Comparison of ENCODE assay signal across 8 cellular contexts in the genomic region with DNA sequence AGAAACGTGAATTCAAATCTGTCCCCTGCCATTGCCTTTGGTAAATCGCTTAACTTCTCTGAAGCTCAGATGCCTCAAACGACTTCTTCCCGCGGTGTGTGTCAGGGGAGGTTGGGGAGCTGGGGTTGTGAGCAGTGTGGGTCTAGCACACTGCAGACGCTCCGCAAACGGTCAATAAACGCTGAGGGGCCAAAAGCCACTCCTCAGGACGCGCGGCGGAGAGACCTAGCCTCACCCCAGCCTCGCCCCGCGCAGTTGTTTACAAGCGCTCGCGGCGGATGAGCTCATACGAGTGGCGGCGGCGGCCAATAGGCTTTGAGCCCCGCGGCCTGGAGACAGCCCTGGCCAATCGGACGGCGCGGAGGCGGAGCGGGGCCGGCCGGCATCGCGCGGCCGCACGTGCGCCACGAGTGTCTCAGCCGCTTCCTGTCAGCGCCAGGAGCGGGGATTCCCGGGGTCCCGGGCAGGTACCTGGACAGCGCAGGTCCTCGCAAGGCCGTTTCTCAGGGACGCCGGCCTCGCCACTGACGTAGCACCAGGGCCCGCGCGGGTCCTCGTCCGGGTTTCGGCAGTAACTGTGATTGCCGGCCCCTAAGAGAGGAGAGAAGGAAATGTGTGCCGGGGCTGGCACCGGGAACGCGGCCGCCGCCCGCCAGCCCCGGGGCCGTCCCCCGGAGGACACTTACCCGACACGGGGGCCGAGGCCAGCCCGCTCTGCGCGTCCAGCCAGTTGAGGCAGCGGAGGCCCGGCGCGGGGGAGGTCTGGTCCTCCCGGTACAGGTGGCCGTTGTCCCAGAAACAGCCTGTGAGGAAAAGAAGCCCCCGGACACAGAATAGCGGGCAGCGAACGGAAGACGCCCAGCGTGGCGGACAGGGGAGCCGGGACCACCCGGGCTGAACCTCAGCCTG. TPM values are rescaled to one million over a fixed set of nuclear protein-coding genes. Genes with fewer than 3 reads are reported as not detected.
A peak's percentile ranks its signal among the peaks of the same experiment; 100 is the strongest.
DNase-seq lines count a peak whose midpoint lies in the region; FAIRE-seq and TF ChIP-seq lines count a peak whose summit lies in the region.

No MANE protein-coding gene starts in this region.

- H3K4me3 Mint-ChIP-seq in activated naive CD4-positive, alpha-beta T cell treated with anti-CD3 and anti-CD28 coated beads for 36 hours: peak overlapping the region; percentile 98

- H3K36me3 ChIP-seq in HAP-1 (replicated peaks): no peaks in the 10 kb centered on the region
- H3K36me3 ChIP-seq in MM.1S (replicated peaks; ENCODE audit: insufficient read depth, low read length): no peaks in the 10 kb centered on the region
- H3K36me3 ChIP-seq in SJSA1: no peaks in the 10 kb centered on the region
- peaks cover 36% of the 10 kb centered on the region for H3K36me3 ChIP-seq in suprapubic skin

- no peaks in the 10 kb centered on the region for H3K9me2 ChIP-seq in MM.1S (replicated peaks; ENCODE audit: insufficient read depth, low read length)

- TF ChIP-seq EP300 in suprapubic skin (IDR thresholded peaks at IDR 0.05): no peak

- no peaks in the 10 kb centered on the region; the same call in 1 of the 2 replicates for H3K9me3 ChIP-seq in HAP-1
- no peaks in the 10 kb centered on the region for H3K9me3 ChIP-seq in MM.1S (replicated peaks; ENCODE audit: insufficient read depth, low read length)
- H3K9me3 ChIP-seq in SJSA1 (replicated peaks): no peaks in the 10 kb centered on the region
- no peaks in the 10 kb centered on the region for H3K9me3 ChIP-seq in suprapubic skin

- TF ChIP-seq POLR2A in suprapubic skin (IDR thresholded peaks at IDR 0.05): peak; percentile 34 to 92

- no peak for FAIRE-seq in frontal cortex (lab: Jason Lieb, UNC)

- peaks cover 16% of the 10 kb centered on the region for H3K36me3 Mint-ChIP-seq in activated naive CD4-positive, alpha-beta T cell treated with anti-CD3 and anti-CD28 coated beads for 36 hours (ENCODE audit: low read depth)

- H3K4me1 ChIP-seq in HAP-1 (peaks cover 18% of the 10 kb centered on the region), MM.1S (ENCODE audit: low read length) (peaks cover 51% of the 10 kb centered on the region), SJSA1 (replicated peaks) (peaks cover 16% of the 10 kb centered on the region), suprapubic skin (peaks cover 52% of the 10 kb centered on the region)

- H3K4me3 ChIP-seq in HAP-1 (peak overlapping the region; percentile 39), MM.1S (ENCODE audit: low read length) (peak overlapping the region; percentile 71), SJSA1 (peak overlapping the region; percentile 51), suprapubic skin (peak overlapping the region; percentile 62)

- H3K27ac ChIP-seq in MM.1S (ENCODE audit: low read length): peak overlapping the region; percentile 83
- H3K27ac ChIP-seq in SJSA1: peak overlapping the region; percentile 62
- H3K27ac ChIP-seq in suprapubic skin: peak overlapping the region; percentile 95

- CTCF ChIA-PET in activated naive CD4-positive, alpha-beta T cell treated with anti-CD3 and anti-CD28 coated beads for 36 hours (lab: Charles Lee): interaction anchor here (1.1 to 6.2 kb wide), 6 partner anchors 11 to 78 kb away, joined by 3 to 32 read pairs (median 10); a partner anchor contains a TSS

- H3K27ac Mint-ChIP-seq in activated naive CD4-positive, alpha-beta T cell treated with anti-CD3 and anti-CD28 coated beads for 36 hours: peak overlapping the region; percentile 100

- no peaks in the 10 kb centered on the region for H4K20me1 ChIP-seq in MM.1S (ENCODE audit: insufficient read depth, low read length)

- peak overlapping the region; percentile 98 for H3K4me2 ChIP-seq in MM.1S (ENCODE audit: low read depth, low read length)

- WGBS in suprapubic skin: 0% methylated on average over 33 of the region's 91 CpGs

- peaks cover 25% of the 10 kb centered on the region for H3K79me2 ChIP-seq in MM.1S (ENCODE audit: low read length)

- no peaks in the 10 kb centered on the region for H3K27me3 Mint-ChIP-seq in activated naive CD4-positive, alpha-beta T cell treated with anti-CD3 and anti-CD28 coated beads for 36 hours (ENCODE audit: low read depth)

- in situ Hi-C loops in HAP-1 (cut with MboI; ENCODE audit: low sequenced_read_pairs): loop anchor here (25.0 kb wide), 1 partner anchor 97 kb away; a partner anchor contains a TSS

- peak overlapping the region; percentile 78 for H2AFZ ChIP-seq in MM.1S (ENCODE audit: low read length)

- H3K9ac ChIP-seq in MM.1S (ENCODE audit: low read length): peak overlapping the region; percentile 92

- peak; percentile 66 for DNase-seq in GF-D8 (lab: John Stamatoyannopoulos, UW)
- peak; percentile 87 to 94 for DNase-seq in HAP-1 (ENCODE audit: low spot score in 2 of 2)
- DNase-seq in MM.1S: peak; percentile 96
- DNase-seq in SJSA1 (ENCODE audit: low read depth in 1 of 2, low spot score in 2 of 2): peak; percentile 85 to 88
- peak; percentile 96 for DNase-seq in activated naive CD4-positive, alpha-beta T cell treated with anti-CD3 and anti-CD28 coated beads for 36 hours
- DNase-seq in frontal cortex (ENCODE audit: low spot score in 2 of 2): peak; percentile 87 to 94
- peak in 55 of 56 donors; percentile 60 to 97 (median 89) for DNase-seq in nucleus accumbens (lab: John Stamatoyannopoulos, UW)
- DNase-seq in suprapubic skin (ENCODE audit: low spot score in 2 of 2): peak; percentile 97 to 99

- TF ChIP-seq CTCF in MM.1S (IDR thresholded peaks at IDR 0.05; ENCODE audit: low read length) (no peak), suprapubic skin (IDR thresholded peaks at IDR 0.05) (no peak)

- H3F3A ChIP-seq in MM.1S (ENCODE audit: insufficient read depth, low read length): peaks cover 53% of the 10 kb centered on the region

- peaks cover 65% of the 10 kb centered on the region for H3K4me1 Mint-ChIP-seq in activated naive CD4-positive, alpha-beta T cell treated with anti-CD3 and anti-CD28 coated beads for 36 hours (ENCODE audit: low read depth)

- H3K9me3 Mint-ChIP-seq in activated naive CD4-positive, alpha-beta T cell treated with anti-CD3 and anti-CD28 coated beads for 36 hours: peaks cover 3% of the 10 kb centered on the region

- no peaks in the 10 kb centered on the region for H3K27me3 ChIP-seq in HAP-1 (ENCODE audit: low read depth)
- H3K27me3 ChIP-seq in MM.1S (replicated peaks; ENCODE audit: insufficient read depth, low read length): no peaks in the 10 kb centered on the region
- no peaks in the 10 kb centered on the region for H3K27me3 ChIP-seq in SJSA1 (replicated peaks)
- no peaks in the 10 kb centered on the region for H3K27me3 ChIP-seq in suprapubic skin

- intact Hi-C loops in activated naive CD4-positive, alpha-beta T cell treated with anti-CD3 and anti-CD28 coated beads for 36 hours (cut with micrococcal nuclease): loop anchor here (1.0 to 5.0 kb wide), 7 partner anchors 11 to 462 kb away; a partner anchor contains a TSS

RNA-seq across cellular contexts. Expression of a gene that starts 1.5 kb away (rescaled TPM):
- 1.3 and 2.2 TPM in 2 replicates for total RNA-seq in SJSA1 (2014; rRNA removed; shearing (Covaris generic))
- total RNA-seq in activated naive CD4-positive, alpha-beta T cell treated with anti-CD3 and anti-CD28 coated beads for 36 hours: 10 to 100 TPM; 27.4 to 28.6 TPM
- total RNA-seq in frontal cortex (20.8 TPM), suprapubic skin (100 to 1,000 TPM in 1 of 4 donors, 10 to 100 TPM in 3; 40.7 to 126 (median 64.4) TPM)

RNA-seq across cellular contexts. Expression of a gene that starts 55.4 kb away (rescaled TPM):
- 14.7 and 14.9 TPM in 2 replicates for total RNA-seq in SJSA1 (2014; rRNA removed; shearing (Covaris generic))
- 10 to 100 TPM; 18.5 to 19.4 TPM for total RNA-seq in activated naive CD4-positive, alpha-beta T cell treated with anti-CD3 and anti-CD28 coated beads for 36 hours
- 24.1 TPM for total RNA-seq in frontal cortex
- 10 to 100 TPM; 11.8 to 23.3 (median 14.6) TPM for total RNA-seq in suprapubic skin

Comparison
In these comparisons a context has a peak if more than half of its experiments do, and no peak if none do; other contexts are left out.
1. Peak in every context shown above with its lines: DNase-seq, H3K4me3 ChIP-seq and H3K27ac ChIP-seq.